17 cellular contexts compared by ENCODE assay signal in genomic region chr6:165159459-165159858, GRCh38.
A peak's percentile ranks its signal among the peaks of the same experiment; 100 is the strongest.
DNase-seq lines count a peak whose midpoint lies in the region; ATAC-seq and FAIRE-seq lines count a peak whose summit lies in the region.
"Had no signal": no experiment of that assay in that cellular context is flagged by ENCODE, and none has a peak within 500 bp of the region (broad histone marks: within the 10 kb centered on the region; RNA-seq: fewer than 3 reads in every experiment).

No MANE protein-coding gene starts in this region.

- in situ Hi-C loops in G401 (cut with HindIII; ENCODE audit: low sequenced_read_pairs): no loop called here

- DNase-seq in Right ventricle myocardium superior: no peak
- DNase-seq in left cardiac atrium: no peak
- DNase-seq in G401 (ENCODE audit: low spot score): peak; percentile 97
- DNase-seq in cerebellar nuclear complex (lab: John Stamatoyannopoulos, UW): peak; percentile 68 to 76
- DNase-seq in urothelium cell line (ENCODE audit: low spot score): no peak
- DNase-seq in NCI-H2227 treated with DMSO at 0.1 percent for 48 hours (lab: John Stamatoyannopoulos, UW): no peak
- no peak for DNase-seq in putamen (ENCODE audit: low spot score)
- DNase-seq: BE2C; CD4-positive, alpha-beta memory T cell; DMS153; DMS79 treated with DMSO at 0.1 percent for 48 hours; EL; GDM1; H7 had no signal

- no peak for FAIRE-seq in urothelium cell line (lab: Jason Lieb, UNC)
- FAIRE-seq: A204.1, D721Med, GM12892 had no signal

- ATAC-seq in Right ventricle myocardium superior (ENCODE audit: poor library complexity): peak; percentile 57
- no peak for ATAC-seq in left cardiac atrium

- intact Hi-C loops in Right ventricle myocardium superior (cut with DNase I) (no loop called here), left cardiac atrium (cut with DNase I) (no loop called here)

Comparison
In these comparisons a context has a peak if more than half of its experiments do, and no peak if none do; other contexts are left out.
1. DNase-seq: peak in G401 (single experiment) and cerebellar nuclear complex (2 of 2); none in Right ventricle myocardium superior (single experiment), left cardiac atrium (single experiment), urothelium cell line (single experiment), NCI-H2227 treated with DMSO at 0.1 percent for 48 hours (single experiment) and putamen (single experiment).